In the genomic region with DNA sequence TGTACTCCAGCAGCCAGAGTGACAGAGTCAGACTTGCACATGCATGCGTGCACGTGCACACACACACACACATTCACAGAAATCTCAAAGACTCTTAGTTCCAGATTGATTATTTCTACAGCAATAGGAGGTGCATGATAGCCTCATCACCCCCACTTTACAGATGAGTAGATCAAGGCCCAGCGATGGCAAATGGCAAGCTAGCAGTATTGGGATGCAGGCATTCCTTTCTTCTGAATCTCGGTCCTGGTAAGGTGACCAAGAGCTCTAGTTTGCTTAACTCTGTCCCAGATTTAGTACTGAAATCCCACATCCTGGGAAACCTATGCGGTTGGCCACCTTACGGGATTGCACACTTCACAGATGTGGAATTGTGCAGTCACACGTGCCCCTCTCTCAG, we compare ENCODE assay signal across 29 cellular contexts.
"Had no signal": no experiment of that assay in that cellular context is flagged by ENCODE, and none has a peak within 500 bp of the region (broad histone marks: within the 10 kb centered on the region; RNA-seq: fewer than 3 reads in every experiment).

No MANE protein-coding gene starts in this region.

- DNase-seq: stimulated activated CD4-positive, alpha-beta T cell treated with anti-CD3 and anti-CD28 coated beads, Interleukin-2, amount 100 ng/mL, for 48 hours; stimulated activated CD4-positive, alpha-beta T cell treated with anti-CD3 and anti-CD28 coated beads, Interleukin-4, amount 100 ng/mL, for 1 hour; stimulated activated CD4-positive, alpha-beta T cell treated with anti-CD3 and anti-CD28 coated beads, Interleukin-4, amount 100 ng/mL, for 24 hours; stimulated activated CD4-positive, alpha-beta T cell treated with anti-CD3 and anti-CD28 coated beads, Interleukin-4, amount 100 ng/mL, for 4 hours; stimulated activated CD8-positive, alpha-beta memory T cell treated with anti-CD3 and anti-CD28 coated beads, Interleukin-4, amount 100 ng/mL, for 48 hours; stimulated activated naive B cell treated with anti-CD40 and anti-IgM and Interleukin-4, amounts not matched to agents 10 μg/mL and 1 μg/mL and 100 μg/mL, for 72 hours; stimulated activated naive CD4-positive, alpha-beta T cell; stimulated activated naive CD4-positive, alpha-beta T cell treated with Interleukin-2 at 50 U/mL for 16 hours; stimulated activated naive CD8-positive, alpha-beta T cell treated with anti-CD3 and anti-CD28 coated beads, Interleukin-15, amount 100 ng/mL, for 72 hours; stimulated activated naive CD8-positive, alpha-beta T cell treated with anti-CD3 and anti-CD28 coated beads, Interleukin-15, Interleukin-2, amounts not matched to agents 100 U/mL and 50 U/mL, for 24 hours; stomach; substantia nigra; testis; thyroid gland; tibial artery; transverse colon; trophoblast cell; upper lobe of right lung; uterus had no signal

- H3K27ac ChIP-seq: stomach, suprapubic skin, testis, thoracic aorta, thyroid gland, tibial artery, tibial nerve, transverse colon, upper lobe of left lung, upper lobe of right lung, uterus, vagina had no signal

- FAIRE-seq: urothelium cell line had no signal

- H3K4me3 ChIP-seq: stomach, suprapubic skin, testis, thoracic aorta, thyroid gland, tibial artery, tibial nerve, transverse colon, upper lobe of left lung, upper lobe of right lung, uterus, vagina had no signal

- H3K9me3 Mint-ChIP-seq: stimulated activated effector memory CD8-positive, alpha-beta T cell treated with anti-CD3 and anti-CD28 coated beads, Interleukin-12 subunit alpha, Interleukin-12 subunit beta, amount 100 ng/mL, for 72 hours; stimulated activated memory B cell treated with anti-CD40 and anti-IgM and Interleukin-4, amounts not matched to agents 10 μg/mL and 1 μg/mL and 100 μg/mL, for 72 hours; stimulated activated naive B cell treated with anti-CD40 and anti-IgM and Interleukin-4, amounts not matched to agents 10 μg/mL and 1 μg/mL and 100 μg/mL, for 72 hours; stimulated activated naive CD8-positive, alpha-beta T cell treated with anti-CD3 and anti-CD28 coated beads, Interleukin-15, Interleukin-2, amounts not matched to agents 100 ng/mL and 50 ng/mL, for 24 hours; type B pancreatic cell had no signal

- H3K27me3 Mint-ChIP-seq: stimulated activated memory B cell treated with anti-CD40 and anti-IgM and Interleukin-4, amounts not matched to agents 10 μg/mL and 1 μg/mL and 100 μg/mL, for 72 hours; stimulated activated naive CD8-positive, alpha-beta T cell treated with anti-CD3 and anti-CD28 coated beads, Interleukin-15, Interleukin-2, amounts not matched to agents 100 ng/mL and 50 ng/mL, for 24 hours had no signal

- H3K27me3 ChIP-seq: stomach, suprapubic skin, testis, thyroid gland, tibial nerve, upper lobe of left lung, upper lobe of right lung, uterus, vagina had no signal

- H3K36me3 ChIP-seq: suprapubic skin, thoracic aorta, thyroid gland, tibial artery, tibial nerve, transverse colon, upper lobe of left lung, upper lobe of right lung, uterus, vagina had no signal

- H3K27ac Mint-ChIP-seq: stimulated activated effector memory CD8-positive, alpha-beta T cell treated with anti-CD3 and anti-CD28 coated beads, Interleukin-12 subunit alpha, Interleukin-12 subunit beta, amount 100 ng/mL, for 72 hours; stimulated activated memory B cell treated with anti-CD40 and anti-IgM and Interleukin-4, amounts not matched to agents 10 μg/mL and 1 μg/mL and 100 μg/mL, for 72 hours; stimulated activated naive B cell treated with anti-CD40 and anti-IgM and Interleukin-4, amounts not matched to agents 10 μg/mL and 1 μg/mL and 100 μg/mL, for 72 hours; stimulated activated naive CD8-positive, alpha-beta T cell treated with anti-CD3 and anti-CD28 coated beads, Interleukin-15, amount 100 ng/mL, for 72 hours; stimulated activated naive CD8-positive, alpha-beta T cell treated with anti-CD3 and anti-CD28 coated beads, Interleukin-15, Interleukin-2, amounts not matched to agents 100 ng/mL and 50 ng/mL, for 24 hours; type B pancreatic cell had no signal

- H3K4me3 Mint-ChIP-seq: stimulated activated effector memory CD8-positive, alpha-beta T cell treated with anti-CD3 and anti-CD28 coated beads, Interleukin-12 subunit alpha, Interleukin-12 subunit beta, amount 100 ng/mL, for 72 hours; stimulated activated memory B cell treated with anti-CD40 and anti-IgM and Interleukin-4, amounts not matched to agents 10 μg/mL and 1 μg/mL and 100 μg/mL, for 72 hours; stimulated activated naive B cell treated with anti-CD40 and anti-IgM and Interleukin-4, amounts not matched to agents 10 μg/mL and 1 μg/mL and 100 μg/mL, for 72 hours; stimulated activated naive CD8-positive, alpha-beta T cell treated with anti-CD3 and anti-CD28 coated beads, Interleukin-15, amount 100 ng/mL, for 72 hours; stimulated activated naive CD8-positive, alpha-beta T cell treated with anti-CD3 and anti-CD28 coated beads, Interleukin-15, Interleukin-2, amounts not matched to agents 100 ng/mL and 50 ng/mL, for 24 hours; type B pancreatic cell had no signal

- H3K4me1 ChIP-seq: suprapubic skin, testis, thyroid gland, tibial nerve, transverse colon, upper lobe of left lung, uterus, vagina had no signal

- H3K9me3 ChIP-seq: suprapubic skin, testis, thoracic aorta, thyroid gland, tibial artery, upper lobe of left lung, upper lobe of right lung, vagina had no signal

- ATAC-seq: stimulated activated effector memory CD8-positive, alpha-beta T cell treated with anti-CD3 and anti-CD28 coated beads, Interleukin-12 subunit alpha, Interleukin-12 subunit beta, amount 100 ng/mL, for 72 hours; stimulated activated memory B cell treated with anti-CD40 and anti-IgM and Interleukin-4, amounts not matched to agents 10 μg/mL and 1 μg/mL and 100 μg/mL, for 72 hours; stimulated activated naive B cell treated with anti-CD40 and anti-IgM and Interleukin-4, amounts not matched to agents 10 μg/mL and 1 μg/mL and 100 μg/mL, for 72 hours; stimulated activated naive CD8-positive, alpha-beta T cell treated with anti-CD3 and anti-CD28 coated beads, Interleukin-15, amount 100 ng/mL, for 72 hours; stimulated activated naive CD8-positive, alpha-beta T cell treated with anti-CD3 and anti-CD28 coated beads, Interleukin-15, Interleukin-2, amounts not matched to agents 100 U/mL and 50 U/mL, for 24 hours; upper lobe of right lung had no signal
